Comparison of ENCODE assay signal across 8 cellular contexts in genomic region chr11:65496304-65497140, GRCh38. TPM values are rescaled to one million over a fixed set of nuclear protein-coding genes. Genes with fewer than 3 reads are reported as not detected.
DNase-seq lines count a peak whose midpoint lies in the region; ATAC-seq and TF ChIP-seq lines count a peak whose summit lies in the region.

No MANE protein-coding gene starts in this region.

- H3K4me2 ChIP-seq in GM23338 (peak overlapping the region; percentile 77), trophoblast cell (ENCODE audit: low read length) (peak overlapping the region; percentile 30)

- H3K9ac ChIP-seq in trophoblast cell (ENCODE audit: low read length), result peak overlapping the region; percentile 72

- peaks cover 26% of the 10 kb centered on the region for H3K4me1 ChIP-seq in CD4-positive, CD25-positive, alpha-beta regulatory T cell (ENCODE audit: control insufficient read depth, insufficient read depth, low read length, poor library complexity, severe bottlenecking)
- H3K4me1 ChIP-seq in GM23338 (ENCODE audit: insufficient read depth) (peaks cover 38% of the 10 kb centered on the region), esophagus muscularis mucosa (peaks cover 53 to 63% (median 57%) of the 10 kb centered on the region in 4 donors), trophoblast cell (ENCODE audit: control insufficient read depth in 1 of 2, insufficient read depth in 2 of 2, low read length in 2 of 2) (peaks cover 26 to 39% of the 10 kb centered on the region in 2 experiments)

- peak overlapping the region; percentile 98 for H2BK120ac ChIP-seq in trophoblast cell (ENCODE audit: insufficient read depth, low read length, poor library complexity)

- H3K79me2 ChIP-seq in GM23338 (replicated peaks; ENCODE audit: insufficient read depth) (peaks cover 35% of the 10 kb centered on the region), trophoblast cell (ENCODE audit: control insufficient read depth, insufficient read depth, low read length, poor library complexity) (peaks cover 39% of the 10 kb centered on the region)

- no peak overlapping the region for H3K4me3 Mint-ChIP-seq in CD4-positive, CD25-positive, alpha-beta regulatory T cell
- peak overlapping the region; percentile 67 for H3K4me3 Mint-ChIP-seq in GM23338

- H2AFZ ChIP-seq in GM23338 (no peak overlapping the region), trophoblast cell (ENCODE audit: insufficient read depth, low read length, poor library complexity) (no peak overlapping the region)

- H4K20me1 ChIP-seq in GM23338 (replicated peaks; ENCODE audit: insufficient read depth), result peaks cover 22% of the 10 kb centered on the region

- peaks cover 0 to 5% (median 0%) of the 10 kb centered on the region in 7 donors for H3K9me3 Mint-ChIP-seq in CD4-positive, CD25-positive, alpha-beta regulatory T cell
- H3K9me3 Mint-ChIP-seq in GM23338, result peaks cover 1% of the 10 kb centered on the region; the same call in 1 of the 3 replicates

- 17% methylated on average over 15 of the region's 15 CpGs for WGBS in esophagus muscularis mucosa
- WGBS in trophoblast cell (ENCODE audit: extremely low coverage, insufficient coverage, insufficient read length), result no CpG with 5 or more reads among the region's 15 CpGs

- H3K27me3 ChIP-seq in CD4-positive, CD25-positive, alpha-beta regulatory T cell (ENCODE audit: control insufficient read depth, insufficient read depth, low read length), result no peaks in the 10 kb centered on the region
- no peaks in the 10 kb centered on the region for H3K27me3 ChIP-seq in GM23338 (ENCODE audit: insufficient read depth)
- no peaks in the 10 kb centered on the region for H3K27me3 ChIP-seq in esophagus muscularis mucosa
- H3K27me3 ChIP-seq in trophoblast cell (ENCODE audit: insufficient read depth, low read length), result no peaks in the 10 kb centered on the region

- no peak for TF ChIP-seq EP300 in esophagus muscularis mucosa (IDR thresholded peaks at IDR 0.05)

- peaks cover 6 to 29% (median 13%) of the 10 kb centered on the region in 4 donors for H3K4me1 Mint-ChIP-seq in CD4-positive, CD25-positive, alpha-beta regulatory T cell
- peaks cover 41% of the 10 kb centered on the region for H3K4me1 Mint-ChIP-seq in GM23338

- peak overlapping the region; percentile 98 for H4K91ac ChIP-seq in trophoblast cell (ENCODE audit: low read depth, low read length)

- TF ChIP-seq POLR2A in esophagus muscularis mucosa (IDR thresholded peaks at IDR 0.05; ENCODE audit: low read depth), result no peak

- no peaks in the 10 kb centered on the region for H3K9me3 ChIP-seq in CD4-positive, CD25-positive, alpha-beta regulatory T cell (ENCODE audit: control insufficient read depth in 2 of 2, low read length in 2 of 2)
- no peaks in the 10 kb centered on the region for H3K9me3 ChIP-seq in esophagus muscularis mucosa
- no peaks in the 10 kb centered on the region for H3K9me3 ChIP-seq in trophoblast cell (ENCODE audit: insufficient read depth, low read depth, low read length)

- H3K9me2 ChIP-seq in GM23338 (ENCODE audit: insufficient read depth), result no peaks in the 10 kb centered on the region

- peaks cover 15% of the 10 kb centered on the region for H3K36me3 ChIP-seq in CD4-positive, CD25-positive, alpha-beta regulatory T cell (ENCODE audit: control insufficient read depth, insufficient read depth, low read length)
- peaks cover 9% of the 10 kb centered on the region for H3K36me3 ChIP-seq in GM23338 (ENCODE audit: insufficient read depth)
- H3K36me3 ChIP-seq in esophagus muscularis mucosa, result peaks cover 0 to 14% (median 7%) of the 10 kb centered on the region in 4 donors
- H3K36me3 ChIP-seq in trophoblast cell (ENCODE audit: control insufficient read depth in 1 of 2, insufficient read depth in 2 of 2, low read length in 2 of 2), result peaks cover 4 to 5% of the 10 kb centered on the region in 2 experiments

- H3K27ac ChIP-seq in CD4-positive, CD25-positive, alpha-beta regulatory T cell (ENCODE audit: insufficient read depth, low read length, poor library complexity, severe bottlenecking), result peak overlapping the region; percentile 98
- peak overlapping the region; percentile 95 for H3K27ac ChIP-seq in GM23338 (ENCODE audit: low read depth)
- peak overlapping the region; percentile 95 to 99 (median 98) for H3K27ac ChIP-seq in esophagus muscularis mucosa (replicated peaks in 1 of 4)
- peak overlapping the region; percentile 88 for H3K27ac ChIP-seq in trophoblast cell (ENCODE audit: low read depth, low read length)

- peak overlapping the region; percentile 88 for H2AK5ac ChIP-seq in trophoblast cell (ENCODE audit: low read length)

- intact Hi-C loops in esophagus muscularis mucosa (cut with DNase I), result no loop called here

- H3K79me1 ChIP-seq in trophoblast cell (ENCODE audit: low read length), result peaks cover 58% of the 10 kb centered on the region

- peak overlapping the region; percentile 100 for H2BK12ac ChIP-seq in trophoblast cell (ENCODE audit: low read length)

- no peak overlapping the region for H3K23ac ChIP-seq in trophoblast cell (ENCODE audit: low read length)

- peak overlapping the region; percentile 91 for H4K8ac ChIP-seq in trophoblast cell (ENCODE audit: low read depth, low read length)

- H3F3A ChIP-seq in GM23338 (replicated peaks; ENCODE audit: low read depth), result peaks cover 28% of the 10 kb centered on the region

- no peak for ATAC-seq in CD4-positive, CD25-positive, alpha-beta regulatory T cell (ENCODE audit: low read depth in 2 of 2)
- ATAC-seq in GM23338 (peak; percentile 7), GM18907 (IDR thresholded peaks at IDR 0.05; ENCODE audit: unreplicated experiment) (no peak)

- no peak for DNase-seq in CD4-positive, CD25-positive, alpha-beta regulatory T cell
- DNase-seq in GM23338 (ENCODE audit: low spot score) (no peak), RKO (ENCODE audit: low spot score) (peak; percentile 26), esophagus muscularis mucosa (ENCODE audit: extremely low spot score) (no peak), trophoblast cell (peak in 1 of 2 donors; percentile 7), H4 (ENCODE audit: low spot score) (no peak), NCI-H1436 treated with DMSO at 0.1 percent for 48 hours (lab: John Stamatoyannopoulos, UW) (no peak)

- H3K27ac Mint-ChIP-seq in CD4-positive, CD25-positive, alpha-beta regulatory T cell, result no peak overlapping the region
- peak overlapping the region; percentile 88 for H3K27ac Mint-ChIP-seq in GM23338

- H3K14ac ChIP-seq in trophoblast cell (ENCODE audit: low read length), result peak overlapping the region; percentile 96

- H3K18ac ChIP-seq in trophoblast cell (ENCODE audit: low read length), result peak overlapping the region; percentile 91

- peak overlapping the region; percentile 99 for H2BK5ac ChIP-seq in trophoblast cell (ENCODE audit: low read depth, low read length, poor library complexity)

- H4K12ac ChIP-seq in trophoblast cell (ENCODE audit: low read depth, low read length), result peak overlapping the region; percentile 74

- TF ChIP-seq CTCF in GM23338 (conservative IDR thresholded peaks at IDR 0.05; ENCODE audit: low read depth in 2 of 2), result no peak
- no peak for TF ChIP-seq CTCF in esophagus muscularis mucosa (IDR thresholded peaks at IDR 0.05)

- H3K27me3 Mint-ChIP-seq in CD4-positive, CD25-positive, alpha-beta regulatory T cell, result peaks cover 8% of the 10 kb centered on the region
- peaks cover 28% of the 10 kb centered on the region for H3K27me3 Mint-ChIP-seq in GM23338 (ENCODE audit: insufficient read depth, low read depth, poor library complexity)

- no peaks in the 10 kb centered on the region for H3K36me3 Mint-ChIP-seq in CD4-positive, CD25-positive, alpha-beta regulatory T cell
- no peaks in the 10 kb centered on the region for H3K36me3 Mint-ChIP-seq in GM23338 (ENCODE audit: low read depth)

- peak overlapping the region; percentile 72 for H3K4me3 ChIP-seq in CD4-positive, CD25-positive, alpha-beta regulatory T cell (ENCODE audit: low read depth, low read length)
- H3K4me3 ChIP-seq in GM23338 (peak overlapping the region; percentile 49), esophagus muscularis mucosa (peak overlapping the region; percentile 72 to 82 (median 76)), trophoblast cell (ENCODE audit: low read depth, low read length) (no peak overlapping the region)

- peak overlapping the region; percentile 94 for H3K4ac ChIP-seq in trophoblast cell (ENCODE audit: low read depth, low read length)

RNA-seq across cellular contexts. Expression of gene MALAT1, which starts 2.3 kb away (rescaled TPM):
- total RNA-seq in CD4-positive, CD25-positive, alpha-beta regulatory T cell, result 36,047 TPM
- 1,000 to 10,000 TPM; 2,329 to 3,603 (median 2,794) TPM for polyA plus RNA-seq in CD4-positive, CD25-positive, alpha-beta regulatory T cell
- total RNA-seq in GM23338 (2014; rRNA removed; shearing (Covaris generic)), result 1,789 and 2,206 TPM in 2 replicates
- polyA plus RNA-seq in GM23338 (2016; fragmentation: Nextera tagmentation; extraction: Ambion mirVana), result 4,618 and 6,020 TPM in 2 replicates
- total RNA-seq in esophagus muscularis mucosa, result over 10,000 TPM in 1 of 4 donors, 1,000 to 10,000 TPM in 3; 2,724 to 15,405 (median 5,373) TPM
- polyA plus RNA-seq in trophoblast cell (2013), result 597 and 615 TPM in 2 replicates
- 168 and 177 TPM in 2 replicates for total RNA-seq in H4 (2014; rRNA removed; shearing (Covaris generic))

RNA-seq across cellular contexts. Expression of gene SCYL1, which starts 28.4 kb away (rescaled TPM):
- 59.0 TPM for total RNA-seq in CD4-positive, CD25-positive, alpha-beta regulatory T cell
- 10 to 100 TPM; 24.3 to 31.2 (median 29.0) TPM for polyA plus RNA-seq in CD4-positive, CD25-positive, alpha-beta regulatory T cell
- 55.1 and 66.1 TPM in 2 replicates for total RNA-seq in GM23338 (2014; rRNA removed; shearing (Covaris generic))
- polyA plus RNA-seq in GM23338 (2016; fragmentation: Nextera tagmentation; extraction: Ambion mirVana), result 52.7 and 61.7 TPM in 2 replicates
- 100 to 1,000 TPM in 2 of 4 donors, 10 to 100 TPM in 2; 74.3 to 115 (median 104) TPM for total RNA-seq in esophagus muscularis mucosa
- 117 and 118 TPM in 2 replicates for polyA plus RNA-seq in trophoblast cell (2013)
- total RNA-seq in H4 (2014; rRNA removed; shearing (Covaris generic)), result 34.5 and 38.6 TPM in 2 replicates

Comparison
In these comparisons a context has a peak if more than half of its experiments do, and no peak if none do; other contexts are left out.
1. RNA of gene MALAT1, which starts 2.3 kb away (total RNA-seq): 36,047 TPM in CD4-positive, CD25-positive, alpha-beta regulatory T cell (single experiment), 2,724 to 15,405 TPM in esophagus muscularis mucosa and 1,789 to 2,206 TPM in GM23338; 168 to 177 TPM in H4; every median in the first group is over 10 times any median in the second.
2. Peak in every context shown above with its lines, with median percentiles within 50 percentile points of each other: H3K27ac ChIP-seq.